In genomic region chr2:165524720-165525119, GRCh38 we compare ENCODE assay signal across 37 cellular contexts. TPM values are rescaled to one million over a fixed set of nuclear protein-coding genes. Genes with fewer than 3 reads are reported as not detected.
"Had no signal": no experiment of that assay in that cellular context is flagged by ENCODE, and none has a peak within 500 bp of the region (broad histone marks: within the 10 kb centered on the region; RNA-seq: fewer than 3 reads in every experiment).

No MANE protein-coding gene starts in this region.

- H3K27ac ChIP-seq: adrenal gland, body of pancreas, brain microvascular endothelial cell, breast epithelium, VCaP had no signal

- H3K4me3 Mint-ChIP-seq: activated B cell treated with CpG ODN at 0.5 μM for 24 hours; activated CD4-positive, alpha-beta memory T cell treated with anti-CD3 and anti-CD28 coated beads for 36 hours; activated CD4-positive, alpha-beta T cell treated with anti-CD3 and anti-CD28 coated beads, Interleukin-2, amount 10 ng/mL, durations not matched to agents 24 days and 14 days; activated CD8-positive, alpha-beta memory T cell treated with anti-CD3 and anti-CD28 coated beads, Interleukin-2, amount 10 ng/mL, durations not matched to agents 7 days and 5 days; activated CD8-positive, alpha-beta T cell treated with anti-CD3 and anti-CD28 coated beads, Interleukin-2, amount 10 ng/mL, durations not matched to agents 7 days and 5 days; activated naive CD4-positive, alpha-beta T cell treated with anti-CD3 and anti-CD28 coated beads, Interleukin-2, amount 10 ng/mL, durations not matched to agents 7 days and 5 days; activated naive CD4-positive, alpha-beta T cell treated with anti-CD3 and anti-CD28 coated beads, Interleukin-2, amount 50 U/mL, for 24 hours; activated naive CD8-positive, alpha-beta T cell; activated naive CD8-positive, alpha-beta T cell treated with anti-CD3 and anti-CD28 coated beads, Interleukin-2, amount 10 ng/mL, durations not matched to agents 7 days and 5 days; activated T-cell treated with anti-CD3 and anti-CD28 coated beads, Interleukin-2, amount 50 U/mL, for 24 hours; T-helper 1 cell treated with Interleukin-12 subunit alpha and Interleukin-12 subunit beta and Interleukin-4 antibody, amounts not matched to agents 30 μg/mL and 1 μg/mL, for 36 hours; T-helper 2 cell treated with Interferon-gamma antibody and Interleukin-4, amounts not matched to agents 5 μg/mL and 100 μg/mL, for 36 hours had no signal

- H3K36me3 ChIP-seq: adrenal gland, brain microvascular endothelial cell had no signal

- H3K4me1 Mint-ChIP-seq: activated CD4-positive, alpha-beta T cell treated with anti-CD3 and anti-CD28 coated beads, Interleukin-2, amount 10 ng/mL, durations not matched to agents 24 days and 14 days; activated CD8-positive, alpha-beta memory T cell treated with anti-CD3 and anti-CD28 coated beads, Interleukin-2, amount 10 ng/mL, durations not matched to agents 7 days and 5 days; activated naive CD4-positive, alpha-beta T cell treated with anti-CD3 and anti-CD28 coated beads, Interleukin-2, amount 10 ng/mL, durations not matched to agents 7 days and 5 days; activated naive CD4-positive, alpha-beta T cell treated with anti-CD3 and anti-CD28 coated beads, Interleukin-2, amount 50 U/mL, for 24 hours; activated naive CD8-positive, alpha-beta T cell treated with anti-CD3 and anti-CD28 coated beads, Interleukin-2, amount 10 ng/mL, durations not matched to agents 7 days and 5 days had no signal

- H3K27me3 ChIP-seq: adrenal gland, body of pancreas, brain microvascular endothelial cell, breast epithelium had no signal

- H3K27ac Mint-ChIP-seq: activated B cell treated with CpG ODN at 0.5 μM for 24 hours; activated CD4-positive, alpha-beta memory T cell treated with anti-CD3 and anti-CD28 coated beads for 36 hours; activated CD4-positive, alpha-beta T cell treated with anti-CD3 and anti-CD28 coated beads, Interleukin-2, amount 10 ng/mL, durations not matched to agents 24 days and 14 days; activated CD8-positive, alpha-beta memory T cell treated with anti-CD3 and anti-CD28 coated beads, Interleukin-2, amount 10 ng/mL, durations not matched to agents 7 days and 5 days; activated CD8-positive, alpha-beta T cell treated with anti-CD3 and anti-CD28 coated beads, Interleukin-2, amount 10 ng/mL, durations not matched to agents 7 days and 5 days; activated naive CD4-positive, alpha-beta T cell treated with anti-CD3 and anti-CD28 coated beads, Interleukin-2, amount 10 ng/mL, durations not matched to agents 7 days and 5 days; activated naive CD4-positive, alpha-beta T cell treated with anti-CD3 and anti-CD28 coated beads, Interleukin-2, amount 50 U/mL, for 24 hours; activated naive CD8-positive, alpha-beta T cell; activated naive CD8-positive, alpha-beta T cell treated with anti-CD3 and anti-CD28 coated beads, Interleukin-2, amount 10 ng/mL, durations not matched to agents 7 days and 5 days; activated T-cell treated with anti-CD3 and anti-CD28 coated beads, Interleukin-2, amount 50 U/mL, for 24 hours; activated T-helper 2 cell treated with anti-CD3 and anti-CD28 coated beads, Interferon-gamma antibody, Interleukin-2, Interleukin-4, amounts not matched to agents 10 μg/mL and 5 μg/mL and 100 μg/mL, durations not matched to agents 14 hours and 24 hours and 36 hours; T-helper 1 cell treated with Interleukin-12 subunit alpha and Interleukin-12 subunit beta and Interleukin-4 antibody, amounts not matched to agents 30 μg/mL and 1 μg/mL, for 36 hours; T-helper 2 cell treated with Interferon-gamma antibody and Interleukin-4, amounts not matched to agents 5 μg/mL and 100 μg/mL, for 36 hours had no signal

- H3K4me3 ChIP-seq: adrenal gland, body of pancreas, breast epithelium had no signal

- H3K27me3 Mint-ChIP-seq: activated CD4-positive, alpha-beta memory T cell treated with anti-CD3 and anti-CD28 coated beads for 36 hours; activated CD4-positive, alpha-beta T cell treated with anti-CD3 and anti-CD28 coated beads, Interleukin-2, amount 10 ng/mL, durations not matched to agents 24 days and 14 days; activated CD8-positive, alpha-beta memory T cell treated with anti-CD3 and anti-CD28 coated beads, Interleukin-2, amount 10 ng/mL, durations not matched to agents 7 days and 5 days; activated naive CD4-positive, alpha-beta T cell treated with anti-CD3 and anti-CD28 coated beads, Interleukin-2, amount 10 ng/mL, durations not matched to agents 7 days and 5 days; activated naive CD4-positive, alpha-beta T cell treated with anti-CD3 and anti-CD28 coated beads, Interleukin-2, amount 50 U/mL, for 24 hours; activated T-cell treated with anti-CD3 and anti-CD28 coated beads, Interleukin-2, amount 50 U/mL, for 24 hours had no signal

- FAIRE-seq: astrocyte, TTC549 had no signal

- H3K4me1 ChIP-seq: adrenal gland, body of pancreas, breast epithelium had no signal

- H3K36me3 Mint-ChIP-seq: activated CD4-positive, alpha-beta memory T cell treated with anti-CD3 and anti-CD28 coated beads for 36 hours; activated CD8-positive, alpha-beta memory T cell treated with anti-CD3 and anti-CD28 coated beads, Interleukin-2, amount 10 ng/mL, durations not matched to agents 7 days and 5 days; activated naive CD4-positive, alpha-beta T cell treated with anti-CD3 and anti-CD28 coated beads, Interleukin-2, amount 10 ng/mL, durations not matched to agents 7 days and 5 days; activated naive CD4-positive, alpha-beta T cell treated with anti-CD3 and anti-CD28 coated beads, Interleukin-2, amount 50 U/mL, for 24 hours; activated naive CD8-positive, alpha-beta T cell; activated naive CD8-positive, alpha-beta T cell treated with anti-CD3 and anti-CD28 coated beads, Interleukin-2, amount 10 ng/mL, durations not matched to agents 7 days and 5 days had no signal

- DNase-seq: activated B cell treated with CpG ODN at 0.5 μM for 24 hours; activated CD4-positive, alpha-beta memory T cell treated with anti-CD3 and anti-CD28 coated beads for 36 hours; activated CD4-positive, alpha-beta T cell treated with anti-CD3 and anti-CD28 coated beads for 4 hours; activated CD4-positive, alpha-beta T cell treated with anti-CD3 and anti-CD28 coated beads, Interleukin-2, amount 10 ng/mL, durations not matched to agents 24 days and 14 days; activated CD4-positive, alpha-beta T cell treated with anti-CD3 and anti-CD28 coated beads, Interleukin-2, amount 50 U/mL, for 1 hour; activated CD4-positive, alpha-beta T cell treated with anti-CD3 and anti-CD28 coated beads, Interleukin-2, amount 50 U/mL, for 4 hours; activated CD4-positive, CD25-positive, alpha-beta regulatory T cell treated with anti-CD3 and anti-CD28 coated beads, Interleukin-2, amount 50 U/mL, for 72 hours; activated CD8-positive, alpha-beta memory T cell treated with anti-CD3 and anti-CD28 coated beads for 24 hours; activated CD8-positive, alpha-beta memory T cell treated with anti-CD3 and anti-CD28 coated beads, Interleukin-2, amount 10 ng/mL, durations not matched to agents 7 days and 5 days; activated CD8-positive, alpha-beta memory T cell treated with anti-CD3 and anti-CD28 coated beads, Interleukin-2, amount 50 U/mL, for 48 hours; activated CD8-positive, alpha-beta T cell treated with anti-CD3 and anti-CD28 coated beads, Interleukin-2, amount 10 ng/mL, durations not matched to agents 7 days and 5 days; activated effector memory CD4-positive, alpha-beta T cell treated with Interleukin-2 at 50 U/mL for 16 hours; activated gamma-delta T cell; activated naive CD4-positive, alpha-beta T cell treated with anti-CD3 and anti-CD28 coated beads, Interleukin-2, amount 10 ng/mL, durations not matched to agents 7 days and 5 days; activated naive CD4-positive, alpha-beta T cell treated with Interleukin-2 at 50 U/mL for 16 hours; activated naive CD8-positive, alpha-beta T cell treated with anti-CD3 and anti-CD28 coated beads, Interleukin-2, amount 10 ng/mL, durations not matched to agents 7 days and 5 days; activated T-cell treated with anti-CD3 and anti-CD28 coated beads, Interleukin-2, amount 50 U/mL, for 24 hours; activated T-cell treated with anti-CD3 and anti-CD28 coated beads, Interleukin-2, amount 50 U/mL, for 48 hours; adrenal gland; amniotic stem cell; aorta; body of pancreas; brain microvascular endothelial cell; central memory CD4-positive, alpha-beta T cell; SW 1271; T-helper 1 cell; T-helper 2 cell; T-helper 9 cell had no signal

- H3K9me3 Mint-ChIP-seq: activated B cell treated with CpG ODN at 0.5 μM for 24 hours; activated CD4-positive, alpha-beta memory T cell treated with anti-CD3 and anti-CD28 coated beads for 36 hours; activated CD4-positive, alpha-beta T cell treated with anti-CD3 and anti-CD28 coated beads, Interleukin-2, amount 10 ng/mL, durations not matched to agents 24 days and 14 days; activated naive CD4-positive, alpha-beta T cell treated with anti-CD3 and anti-CD28 coated beads, Interleukin-2, amount 10 ng/mL, durations not matched to agents 7 days and 5 days; activated naive CD4-positive, alpha-beta T cell treated with anti-CD3 and anti-CD28 coated beads, Interleukin-2, amount 50 U/mL, for 24 hours; activated naive CD8-positive, alpha-beta T cell treated with anti-CD3 and anti-CD28 coated beads, Interleukin-2, amount 10 ng/mL, durations not matched to agents 7 days and 5 days; activated T-cell treated with anti-CD3 and anti-CD28 coated beads, Interleukin-2, amount 50 U/mL, for 24 hours; activated T-helper 2 cell treated with anti-CD3 and anti-CD28 coated beads, Interferon-gamma antibody, Interleukin-2, Interleukin-4, amounts not matched to agents 10 μg/mL and 5 μg/mL and 100 μg/mL, durations not matched to agents 14 hours and 24 hours and 36 hours; T-helper 1 cell treated with Interleukin-12 subunit alpha and Interleukin-12 subunit beta and Interleukin-4 antibody, amounts not matched to agents 30 μg/mL and 1 μg/mL, for 36 hours; T-helper 2 cell treated with Interferon-gamma antibody and Interleukin-4, amounts not matched to agents 5 μg/mL and 100 μg/mL, for 36 hours had no signal

- H3K9me3 ChIP-seq: body of pancreas had no signal

- ATAC-seq: activated CD8-positive, alpha-beta memory T cell treated with anti-CD3 and anti-CD28 coated beads, Interleukin-2, amount 10 ng/mL, durations not matched to agents 7 days and 5 days; activated CD8-positive, alpha-beta T cell treated with anti-CD3 and anti-CD28 coated beads, Interleukin-2, amount 10 ng/mL, durations not matched to agents 7 days and 5 days; body of pancreas had no signal

RNA-seq across cellular contexts. Expression of gene CSRNP3, which starts 55.2 kb away (rescaled TPM):
- total RNA-seq: activated B cell treated with CpG ODN at 0.5 μM for 24 hours; activated CD4-positive, alpha-beta memory T cell treated with anti-CD3 and anti-CD28 coated beads for 36 hours; activated CD4-positive, alpha-beta T cell treated with anti-CD3 and anti-CD28 coated beads, Interleukin-2, amount 10 ng/mL, durations not matched to agents 24 days and 14 days; activated CD8-positive, alpha-beta memory T cell treated with anti-CD3 and anti-CD28 coated beads, Interleukin-2, amount 10 ng/mL, durations not matched to agents 7 days and 5 days; activated CD8-positive, alpha-beta T cell treated with anti-CD3 and anti-CD28 coated beads, Interleukin-2, amount 10 ng/mL, durations not matched to agents 7 days and 5 days; activated naive CD8-positive, alpha-beta T cell treated with anti-CD3 and anti-CD28 coated beads, Interleukin-2, amount 10 ng/mL, durations not matched to agents 7 days and 5 days; activated T-helper 2 cell treated with anti-CD3 and anti-CD28 coated beads, Interferon-gamma antibody, Interleukin-2, Interleukin-4, amounts not matched to agents 10 μg/mL and 5 μg/mL and 100 μg/mL, durations not matched to agents 14 hours and 24 hours and 36 hours had no signal
